Comparison of ENCODE assay signal across 25 cellular contexts in genomic region chr22:42691440-42691839, GRCh38. TPM values are rescaled to one million over a fixed set of nuclear protein-coding genes. Genes with fewer than 3 reads are reported as not detected.
A peak's percentile ranks its signal among the peaks of the same experiment; 100 is the strongest.
DNase-seq lines count a peak whose midpoint lies in the region; ATAC-seq and TF ChIP-seq lines count a peak whose summit lies in the region.
"Had no signal": no experiment of that assay in that cellular context is flagged by ENCODE, and none has a peak within 500 bp of the region (broad histone marks: within the 10 kb centered on the region; RNA-seq: fewer than 3 reads in every experiment).

No MANE protein-coding gene starts in this region.

- intact Hi-C loops in cardiac septum (cut with DNase I) (no loop called here), Right ventricle myocardium inferior (cut with DNase I) (no loop called here), transverse colon (cut with DNase I; ENCODE audit: low total_unique reads) (no loop called here), mammary epithelial cell (cut with micrococcal nuclease) (no loop called here)

- in situ Hi-C loops in transverse colon (cut with MboI; ENCODE audit: low pct_ligation_motif_present in 1 of 4, low pct_unique_long_range_greater_than_20kb in 1 of 4, low sequenced_read_pairs in 3 of 4) (no loop called here), mammary epithelial cell (cut with MboI; ENCODE audit: low sequenced_read_pairs in 2 of 2) (no loop called here)

- H4K20me1 ChIP-seq in mammary epithelial cell (ENCODE audit: insufficient read depth, low read length) = no peaks in the 10 kb centered on the region

- H3K4me3 ChIP-seq in gastroesophageal sphincter (no peak overlapping the region), rectal smooth muscle tissue (ENCODE audit: low read length) (no peak overlapping the region), transverse colon (no peak overlapping the region), mammary epithelial cell (replicated peaks in 1 of 3; ENCODE audit: insufficient read depth in 1 of 3, low read depth in 2 of 3, low read length in 3 of 3) (no peak overlapping the region)
- H3K4me3 ChIP-seq: dorsolateral prefrontal cortex, thyroid gland had no signal

- H3K27me3 ChIP-seq in gastroesophageal sphincter (no peaks in the 10 kb centered on the region), rectal smooth muscle tissue (ENCODE audit: control insufficient read depth, insufficient read depth, low read length) (no peaks in the 10 kb centered on the region), transverse colon (no peaks in the 10 kb centered on the region), mammary epithelial cell (ENCODE audit: insufficient read depth, low read length) (no peaks in the 10 kb centered on the region)
- H3K27me3 ChIP-seq: BE2C, dorsolateral prefrontal cortex, thyroid gland had no signal

- no peak overlapping the region for H3K4me2 ChIP-seq in mammary epithelial cell (ENCODE audit: insufficient read depth, low read depth, low read length)

- H3K9me3 ChIP-seq in gastroesophageal sphincter (no peaks in the 10 kb centered on the region), transverse colon (no peaks in the 10 kb centered on the region), mammary epithelial cell (replicated peaks; ENCODE audit: insufficient read depth, low read length) (no peaks in the 10 kb centered on the region)
- H3K9me3 ChIP-seq: BE2C, thyroid gland had no signal

- H3K9ac ChIP-seq in rectal smooth muscle tissue (ENCODE audit: low read length) = no peak overlapping the region
- H3K9ac ChIP-seq in mammary epithelial cell (ENCODE audit: insufficient read depth, low read length) = no peak overlapping the region

- DNase-seq in cardiac septum (ENCODE audit: low spot score) (peak; percentile 74), Right ventricle myocardium inferior (ENCODE audit: missing footprints) (no peak), transverse colon (no peak), CD1c-positive myeloid dendritic cell (ENCODE audit: extremely low spot score) (no peak), mammary epithelial cell (no peak)
- DNase-seq in stimulated activated CD4-positive, alpha-beta T cell treated with anti-CD3 and anti-CD28 coated beads, Interleukin-2, amount 100 ng/mL, for 24 hours = no peak
- DNase-seq: activated CD4-positive, alpha-beta T cell treated with anti-CD3 and anti-CD28 coated beads for 1 hour; activated naive CD4-positive, alpha-beta T cell treated with anti-CD3 and anti-CD28 coated beads, Interleukin-2, amount 50 U/mL, for 16 hours; activated T-cell treated with anti-CD3 and anti-CD28 coated beads, Interleukin-2, amount 50 U/mL, for 48 hours; aorta; BE2C; dorsolateral prefrontal cortex; HFFc6; islet precursor cell; KBM-7; NCI-H146; NCI-H2171 treated with DMSO at 0.1 percent for 48 hours; NCI-H748 treated with DMSO at 0.1 percent for 48 hours; occipital lobe; T-helper 1 cell; thyroid gland had no signal

- dilution Hi-C loops in mammary epithelial cell (cut with HindIII; ENCODE audit: low sequenced_read_pairs) = no loop called here

- TF ChIP-seq CTCF in gastroesophageal sphincter (IDR thresholded peaks at IDR 0.05) = no peak
- no peak for TF ChIP-seq CTCF in transverse colon (IDR thresholded peaks at IDR 0.05)
- TF ChIP-seq CTCF in mammary epithelial cell (conservative IDR thresholded peaks at IDR 0.05 in 1 of 2, IDR thresholded peaks at IDR 0.05 in 1 of 2; ENCODE audit: extremely low read depth in 1 of 2, insufficient read depth in 1 of 2, low read depth in 1 of 2, low read length in 2 of 2) = no peak

- CTCF ChIA-PET in mammary epithelial cell (lab: Charles Lee; ENCODE audit: low non-redundant PET) = no interaction called here

- H3K27ac ChIP-seq in gastroesophageal sphincter = peak overlapping the region; percentile 43 to 98 (median 90)
- peak overlapping the region; percentile 52 for H3K27ac ChIP-seq in rectal smooth muscle tissue (ENCODE audit: low read depth, low read length)
- peak overlapping the region in 3 of 4 donors; percentile 42 to 66 (median 52) for H3K27ac ChIP-seq in transverse colon
- H3K27ac ChIP-seq in mammary epithelial cell (ENCODE audit: insufficient read depth, low read depth, low read length) = no peak overlapping the region
- H3K27ac ChIP-seq: 22Rv1 had no signal

- ATAC-seq in Right ventricle myocardium inferior (no peak), gastroesophageal sphincter (no peak)
- ATAC-seq: sciatic nerve had no signal

- WGBS in gastroesophageal sphincter (ENCODE audit: low coverage in 1 of 2), 2 donors = 37 to 80% methylated on average over 3 to 6 of the region's 10 CpGs
- WGBS in transverse colon (ENCODE audit: low coverage in 1 of 2), 2 donors = 75% methylated on average over 10 of the region's 10 CpGs; no CpG with 5 or more reads in 1 of the 2 donors
- WGBS in mammary epithelial cell (ENCODE audit: low coverage, missing lambda C conversion rate) = 91% methylated on average over 9 of the region's 10 CpGs

- H3K36me3 ChIP-seq in gastroesophageal sphincter (peaks cover 0 to 40% of the 10 kb centered on the region in 2 donors), rectal smooth muscle tissue (ENCODE audit: control insufficient read depth, insufficient read depth, low read length) (no peaks in the 10 kb centered on the region), transverse colon (no peaks in the 10 kb centered on the region), mammary epithelial cell (ENCODE audit: insufficient read depth, low read length) (no peaks in the 10 kb centered on the region)
- H3K36me3 ChIP-seq: BE2C had no signal

- no peak overlapping the region for H2AFZ ChIP-seq in mammary epithelial cell (ENCODE audit: low read depth, low read length)

- H3K4me1 ChIP-seq in gastroesophageal sphincter (peaks cover 9 to 97% (median 53%) of the 10 kb centered on the region in 3 donors), rectal smooth muscle tissue (ENCODE audit: control insufficient read depth, insufficient read depth, low read length) (peaks cover 27% of the 10 kb centered on the region), transverse colon (peaks cover 22 to 34% (median 24%) of the 10 kb centered on the region in 4 donors), mammary epithelial cell (ENCODE audit: insufficient read depth, low read length) (peaks cover 16% of the 10 kb centered on the region)

- no peak for TF ChIP-seq POLR2A in gastroesophageal sphincter (IDR thresholded peaks at IDR 0.05)
- no peak for TF ChIP-seq POLR2A in transverse colon (IDR thresholded peaks at IDR 0.05)

- TF ChIP-seq EP300 in gastroesophageal sphincter (IDR thresholded peaks at IDR 0.05) (no peak), transverse colon (IDR thresholded peaks at IDR 0.05; ENCODE audit: low read depth) (no peak)

- no peaks in the 10 kb centered on the region for H3K79me2 ChIP-seq in mammary epithelial cell (ENCODE audit: insufficient read depth, low read length)

- BruUV-seq in mammary epithelial cell (replicated peaks; lab: Mats Ljungman, UMichigan) = no TSS peak

RNA-seq across cellular contexts. Expression of gene A4GALT, which starts 29.2 kb away (rescaled TPM):
- 97.7 TPM for total RNA-seq in cardiac septum
- 81.2 TPM for total RNA-seq in Right ventricle myocardium inferior
- 10 to 100 TPM; 36.9 to 70.9 (median 55.3) TPM for total RNA-seq in gastroesophageal sphincter
- 10 to 100 TPM in 2 of 4 donors, 1 to 10 TPM in 2; 6.3 to 31.4 (median 12.7) TPM for total RNA-seq in transverse colon
- 1 to 10 TPM; 2.5 to 3.0 TPM for total RNA-seq in mammary epithelial cell
- 3.7 TPM for polyA plus RNA-seq in mammary epithelial cell
- 1.4 TPM for polyA minus RNA-seq in mammary epithelial cell

RNA-seq across cellular contexts. Expression of gene CYB5R3, which starts 42.2 kb away (rescaled TPM):
- total RNA-seq in cardiac septum (428 TPM), Right ventricle myocardium inferior (268 TPM), gastroesophageal sphincter (100 to 1,000 TPM; 127 to 268 (median 155) TPM), transverse colon (100 to 1,000 TPM; 138 to 294 (median 167) TPM), mammary epithelial cell (100 to 1,000 TPM in 1 of 2 donors, 10 to 100 TPM in 1; 80.4 to 181 TPM)
- polyA plus RNA-seq in mammary epithelial cell = 125 TPM
- polyA minus RNA-seq in mammary epithelial cell = 196 TPM

RNA-seq across cellular contexts. Expression of gene ATP5MGL, which starts 51.0 kb away (rescaled TPM):
- total RNA-seq in cardiac septum = 0.51 TPM
- total RNA-seq in Right ventricle myocardium inferior = 0.41 TPM
- total RNA-seq in gastroesophageal sphincter = 1 to 10 TPM in 1 of 4 donors, not detected in 3; 1.8 TPM
- total RNA-seq in transverse colon = under 1 TPM in 1 of 4 donors, not detected in 3; 0.55 TPM
- 1 to 10 TPM in 1 of 2 donors, not detected in 1; 1.2 TPM for total RNA-seq in mammary epithelial cell
- not detected for polyA plus RNA-seq in mammary epithelial cell
- polyA minus RNA-seq in mammary epithelial cell = not detected
- total RNA-seq: thyroid gland had no signal
- polyA plus RNA-seq: aorta had no signal
